ENCODE assay signal across 8 cellular contexts in genomic region chr11:14974723-14975587, GRCh38.
A peak's percentile ranks its signal among the peaks of the same experiment; 100 is the strongest.
DNase-seq lines count a peak whose midpoint lies in the region; ATAC-seq and TF ChIP-seq lines count a peak whose summit lies in the region.

No MANE protein-coding gene starts in this region.

- no peak overlapping the region for H3K27ac ChIP-seq in parathyroid adenoma

- H3K4me2 ChIP-seq in parathyroid adenoma (ENCODE audit: low read length): peak overlapping the region; percentile 49

- H3K9ac ChIP-seq in parathyroid adenoma: no peak overlapping the region

- DNase-seq in AG09319 (ENCODE audit: extremely low read depth, low read depth): no peak
- DNase-seq in NCI-H2227 (lab: John Stamatoyannopoulos, UW; ENCODE audit: unreplicated experiment): peak; percentile 40
- DNase-seq in activated T-cell treated with anti-CD3 and anti-CD28 coated beads for 48 hours (ENCODE audit: low read depth): peak; percentile 61
- peak; percentile 40 for DNase-seq in fibroblast of pulmonary artery (ENCODE audit: low read depth)
- no peak for DNase-seq in GOT3 (lab: John Stamatoyannopoulos, UW)
- no peak for DNase-seq in RKO (ENCODE audit: low spot score)

- no peaks in the 10 kb centered on the region for H3K79me2 ChIP-seq in parathyroid adenoma

- TF ChIP-seq CTCF in AG09319 (IDR thresholded peaks at IDR 0.05; ENCODE audit: low read depth, low read length): peak; percentile 62
- peak; percentile 67 for TF ChIP-seq CTCF in fibroblast of pulmonary artery (IDR thresholded peaks at IDR 0.05; ENCODE audit: low read length, missing control alignments)
- TF ChIP-seq CTCF in parathyroid adenoma (IDR thresholded peaks at IDR 0.05): peak; percentile 19

- peak; percentile 62 for ATAC-seq in GM21381 (IDR thresholded peaks at IDR 0.05; ENCODE audit: unreplicated experiment)

- H3K9me3 ChIP-seq in parathyroid adenoma (ENCODE audit: control insufficient read depth, low read length): no peaks in the 10 kb centered on the region

- no peaks in the 10 kb centered on the region for H3K27me3 ChIP-seq in parathyroid adenoma (ENCODE audit: control insufficient read depth, insufficient read depth, low read length)

- H3K4me3 ChIP-seq in fibroblast of pulmonary artery (replicated peaks; ENCODE audit: low read depth, low read length) (no peak overlapping the region), parathyroid adenoma (ENCODE audit: low read depth, low read length) (no peak overlapping the region)

- H3K4me1 ChIP-seq in parathyroid adenoma: no peaks in the 10 kb centered on the region

- no peaks in the 10 kb centered on the region for H3K36me3 ChIP-seq in parathyroid adenoma (ENCODE audit: control insufficient read depth, insufficient read depth, low read length)

- H2AFZ ChIP-seq in parathyroid adenoma: no peak overlapping the region

Comparison
In these comparisons a context has a peak if more than half of its experiments do, and no peak if none do; other contexts are left out.
1. DNase-seq: peak in NCI-H2227 (single experiment), activated T-cell treated with anti-CD3 and anti-CD28 coated beads for 48 hours (single experiment) and fibroblast of pulmonary artery (single experiment); none in AG09319 (single experiment), GOT3 (single experiment) and RKO (single experiment).
2. Peak in every context shown above with its lines, with median percentiles within 50 percentile points of each other: CTCF ChIP-seq.